8 cellular contexts compared by ENCODE assay signal in genomic region chr15:89690276-89691218, GRCh38. TPM values are rescaled to one million over a fixed set of nuclear protein-coding genes. Genes with fewer than 3 reads are reported as not detected.
DNase-seq lines count a peak whose midpoint lies in the region; ATAC-seq and TF ChIP-seq lines count a peak whose summit lies in the region.

Gene PEX11A (minus strand): TSS chr15:89690754. CDS start chr15:89690632, 122 bp downstream.
Gene WDR93 (plus strand): TSS chr15:89690811. CDS start chr15:89701747, 10,936 bp downstream.

- H3K4me1 ChIP-seq in urinary bladder (ENCODE audit: insufficient read depth): no peaks in the 10 kb centered on the region

- DNase-seq in GM10266 (ENCODE audit: extremely low spot score): peak; percentile 81
- DNase-seq in NCI-H1092 (lab: John Stamatoyannopoulos, UW): peak; percentile 53
- peak; percentile 52 to 64 (median 52) for DNase-seq in T-helper 17 cell
- DNase-seq in amniotic stem cell (lab: John Stamatoyannopoulos, UW): peak; percentile 9
- DNase-seq in hepatic stellate cell (ENCODE audit: low spot score): peak; percentile 74
- DNase-seq in pulmonary artery endothelial cell (ENCODE audit: low read depth, low spot score): peak; percentile 13

- H3K36me3 Mint-ChIP-seq in T-helper 17 cell (ENCODE audit: low read depth): peaks cover under 1% of the 10 kb centered on the region

- H3K27me3 Mint-ChIP-seq in T-helper 17 cell: no peaks in the 10 kb centered on the region

- peak within 1 kb of the TSS; percentile 74 for H3K4me3 ChIP-seq in urinary bladder (ENCODE audit: low read depth, low read length)

- H3K27ac ChIP-seq in urinary bladder (ENCODE audit: low read depth): no peak within 1 kb of the TSS

- H3K36me3 ChIP-seq in urinary bladder (ENCODE audit: insufficient read depth): no peaks in the 10 kb centered on the region

- H3K27ac Mint-ChIP-seq in T-helper 17 cell: peak within 1 kb of the TSS; percentile 85

- no peak for TF ChIP-seq CTCF in GM10266 (IDR thresholded peaks at IDR 0.05; ENCODE audit: control insufficient read depth, insufficient read depth, low read depth, missing control alignments)

- H3K9me3 ChIP-seq in T-helper 17 cell (ENCODE audit: control insufficient read depth, low read length, poor library complexity, severe bottlenecking): no peaks in the 10 kb centered on the region

- WGBS in urinary bladder: 2% methylated on average over 60 of the region's 60 CpGs

- peak within 1 kb of the TSS; percentile 88 for H3K4me3 Mint-ChIP-seq in T-helper 17 cell

- ATAC-seq in HG02588 (IDR thresholded peaks at IDR 0.05; ENCODE audit: unreplicated experiment) (peak; percentile 95), T-helper 17 cell (peak; percentile 91)

- H3K4me1 Mint-ChIP-seq in T-helper 17 cell: peaks cover 11% of the 10 kb centered on the region

RNA-seq across cellular contexts. Expression of gene PEX11A, which starts in this region (rescaled TPM):
- total RNA-seq in T-helper 17 cell (under 1 TPM; 0.16 to 0.37 TPM), pulmonary artery endothelial cell (4.7 and 7.5 TPM in 2 replicates), urinary bladder (17.1 TPM)
- polyA plus RNA-seq in urinary bladder: 10.6 TPM

RNA-seq across cellular contexts. Expression of gene WDR93, which starts in this region (rescaled TPM):
- total RNA-seq in T-helper 17 cell (under 1 TPM in 1 of 2 donors, not detected in 1; 0.18 TPM), pulmonary artery endothelial cell (under 0.01 and 0.07 TPM in 2 replicates), urinary bladder (not detected)
- polyA plus RNA-seq in urinary bladder: 0.16 TPM

Comparison
In these comparisons a context has a peak if more than half of its experiments do, and no peak if none do; other contexts are left out.
1. Peak in DNase-seq and ATAC-seq in T-helper 17 cell; RNA of the genes that start here not detected or under 1 TPM.
2. DNase-seq: peak in every context shown above with its lines; median percentile 81 in GM10266; 74 in hepatic stellate cell; 53 in NCI-H1092; 52 in T-helper 17 cell; 13 in pulmonary artery endothelial cell; 9 in amniotic stem cell.